In genomic region chr2:108148555-108148954, GRCh38 we compare ENCODE assay signal across 24 cellular contexts.
DNase-seq lines count a peak whose midpoint lies in the region; ATAC-seq, FAIRE-seq and TF ChIP-seq lines count a peak whose summit lies in the region.
"Had no signal": no experiment of that assay in that cellular context is flagged by ENCODE, and none has a peak within 500 bp of the region (broad histone marks: within the 10 kb centered on the region; RNA-seq: fewer than 3 reads in every experiment).

No MANE protein-coding gene starts in this region.

- H2BK120ac ChIP-seq in IMR-90 (ENCODE audit: low read depth, low read length): no peak overlapping the region

- H4K91ac ChIP-seq in IMR-90 (ENCODE audit: insufficient read depth, low read depth, low read length): no peak overlapping the region

- H2BK15ac ChIP-seq in IMR-90 (ENCODE audit: low read depth, low read length): no peak overlapping the region

- intact Hi-C loops in IMR-90 (cut with micrococcal nuclease): no loop called here

- TF ChIP-seq RAD21 in A549 (conservative IDR thresholded peaks at IDR 0.05 in 1 of 2, IDR thresholded peaks at IDR 0.05 in 1 of 2): no peak
- no peak for TF ChIP-seq RAD21 in IMR-90 (IDR thresholded peaks at IDR 0.05; ENCODE audit: low read length)
- no peak for TF ChIP-seq RAD21 in neural cell (conservative IDR thresholded peaks at IDR 0.05)

- no peak overlapping the region for H2AK5ac ChIP-seq in IMR-90 (ENCODE audit: low read depth, low read length)

- no peak overlapping the region for H2AK9ac ChIP-seq in IMR-90 (replicated peaks; ENCODE audit: low read depth, low read length, poor library complexity)

- H3K9me1 ChIP-seq in IMR-90 (ENCODE audit: insufficient read depth, low read length): no peaks in the 10 kb centered on the region

- H4K5ac ChIP-seq in IMR-90 (ENCODE audit: low read depth, low read length): no peak overlapping the region

- H3K4me2 ChIP-seq in A549: no peak overlapping the region
- H3K4me2 ChIP-seq in IMR-90 (ENCODE audit: low read depth, low read length): no peak overlapping the region
- H3K4me2 ChIP-seq in neural cell (ENCODE audit: low read length): no peak overlapping the region
- H3K4me2 ChIP-seq: BLaER1 had no signal

- H3K14ac ChIP-seq in IMR-90 (replicated peaks; ENCODE audit: low read depth, low read length): no peak overlapping the region

- no peak overlapping the region for H4K8ac ChIP-seq in IMR-90 (ENCODE audit: low read depth in 2 of 2, low read length in 2 of 2)

- no peaks in the 10 kb centered on the region for H3K9me2 ChIP-seq in neural cell (ENCODE audit: insufficient read depth, low read length)

- dilution Hi-C loops in IMR-90 (cut with HindIII; ENCODE audit: low sequenced_read_pairs, unreplicated experiment): no loop called here

- DNase-seq in A549 (ENCODE audit: low read depth in 1 of 2, low spot score in 1 of 2): no peak
- no peak for DNase-seq in IMR-90
- DNase-seq in AML-193 (lab: John Stamatoyannopoulos, UW): no peak
- DNase-seq: 8988T; BE2C; C1 segment of cervical spinal cord; CD4-positive, alpha-beta memory T cell; CD4-positive, CD25-positive, alpha-beta regulatory T cell; CD8-positive, alpha-beta memory T cell; COR-L47; DMS 273 treated with DMSO at 0.1 percent for 48 hours; DMS153; DMS53; DMS79; DND-41; EL; GDM1 had no signal

- CTCF ChIA-PET in A549 (lab: Yijun Ruan, JAX): no interaction called here
- CTCF ChIA-PET in IMR-90 (lab: Yijun Ruan, JAX): no interaction called here

- no peak overlapping the region for H3K23ac ChIP-seq in IMR-90 (ENCODE audit: low read depth, low read length)

- H4K20me1 ChIP-seq in IMR-90 (ENCODE audit: insufficient read depth, low read length) (no peaks in the 10 kb centered on the region), neural cell (ENCODE audit: insufficient read depth) (no peaks in the 10 kb centered on the region)
- H4K20me1 ChIP-seq: BLaER1 had no signal

- no peaks in the 10 kb centered on the region for H3K9me3 ChIP-seq in A549
- no peaks in the 10 kb centered on the region for H3K9me3 ChIP-seq in IMR-90 (ENCODE audit: control insufficient read depth, insufficient read depth, low read length)
- no peaks in the 10 kb centered on the region for H3K9me3 ChIP-seq in neural cell (ENCODE audit: low read length)
- H3K9me3 ChIP-seq: BE2C, BLaER1 had no signal

- H3K79me2 ChIP-seq in neural cell (replicated peaks; ENCODE audit: insufficient read depth, low read length): no peaks in the 10 kb centered on the region

- H3K4me3 ChIP-seq in A549 (no peak overlapping the region), IMR-90 (ENCODE audit: insufficient read depth, low read depth, low read length) (no peak overlapping the region), neural cell (ENCODE audit: low read length) (no peak overlapping the region)
- H3K4me3 ChIP-seq: BLaER1, GM12878 had no signal

- H2BK5ac ChIP-seq in IMR-90 (ENCODE audit: low read depth, low read length, poor library complexity, severe bottlenecking): no peak overlapping the region

- no peak overlapping the region for H3K9ac ChIP-seq in IMR-90 (ENCODE audit: low read depth, low read length)
- no peak overlapping the region for H3K9ac ChIP-seq in neural cell (ENCODE audit: low read length)
- H3K9ac ChIP-seq: BLaER1 had no signal

- H3K36me3 ChIP-seq in IMR-90 (ENCODE audit: control insufficient read depth, insufficient read depth, low read length) (no peaks in the 10 kb centered on the region), neural cell (ENCODE audit: insufficient read depth, low read length) (no peaks in the 10 kb centered on the region)
- H3K36me3 ChIP-seq: BE2C, BLaER1 had no signal

- 18% methylated on average over 6 of the region's 6 CpGs for WGBS in A549 (ENCODE audit: missing lambda C conversion rate)
- WGBS in IMR-90 (ENCODE audit: extremely low coverage in 2 of 2, insufficient read length in 1 of 2), 2 experiments: 52% methylated on average over 3 of the region's 6 CpGs; no CpG with 5 or more reads in 1 of the 2 experiments

- H3K27ac ChIP-seq in A549 (no peak overlapping the region), IMR-90 (ENCODE audit: insufficient read depth, low read length) (no peak overlapping the region), neural cell (ENCODE audit: low read length) (no peak overlapping the region)
- H3K27ac ChIP-seq: BLaER1 had no signal

- no peaks in the 10 kb centered on the region for H3K79me1 ChIP-seq in IMR-90 (ENCODE audit: low read depth in 1 of 2, low read length in 2 of 2)

- TF ChIP-seq POLR2A in A549 (IDR thresholded peaks at IDR 0.05; ENCODE audit: low read length) (no peak), IMR-90 (IDR thresholded peaks at IDR 0.05; ENCODE audit: low read depth, low read length) (no peak)

- in situ Hi-C loops in IMR-90 (cut with MboI; ENCODE audit: low sequenced_read_pairs): no loop called here

- H3K18ac ChIP-seq in IMR-90 (ENCODE audit: low read depth, low read length): no peak overlapping the region

- ATAC-seq in A549: no peak
- ATAC-seq in IMR-90 (ENCODE audit: low read depth): no peak
- ATAC-seq in GM21526 (IDR thresholded peaks at IDR 0.05; ENCODE audit: low FRiP score, unreplicated experiment): no peak
- ATAC-seq: GM12878 had no signal

- H3K27me3 ChIP-seq in IMR-90 (ENCODE audit: control insufficient read depth, insufficient read depth, low read length) (no peaks in the 10 kb centered on the region), neural cell (ENCODE audit: insufficient read depth, low read depth, low read length) (no peaks in the 10 kb centered on the region)
- H3K27me3 ChIP-seq: BE2C, BLaER1 had no signal

- TF ChIP-seq CTCF in A549 (IDR thresholded peaks at IDR 0.05): no peak
- no peak for TF ChIP-seq CTCF in IMR-90 (conservative IDR thresholded peaks at IDR 0.05; ENCODE audit: low read depth, low read length)
- TF ChIP-seq CTCF in neural cell (IDR thresholded peaks at IDR 0.05; ENCODE audit: poor library complexity, severe bottlenecking): no peak

- no peak for TF ChIP-seq EP300 in A549 (IDR thresholded peaks at IDR 0.05)
- peak; percentile 96 for TF ChIP-seq EP300 in neural cell (conservative IDR thresholded peaks at IDR 0.05; ENCODE audit: poor library complexity, severe bottlenecking)

- no peak overlapping the region for H2BK20ac ChIP-seq in IMR-90 (ENCODE audit: low read depth, low read length)

- no peaks in the 10 kb centered on the region for H3K4me1 ChIP-seq in A549
- H3K4me1 ChIP-seq in IMR-90 (ENCODE audit: control insufficient read depth, insufficient read depth, low read length): no peaks in the 10 kb centered on the region
- H3K4me1 ChIP-seq: BE2C, BLaER1 had no signal

- POLR2A ChIA-PET in A549 (lab: Yijun Ruan, JAX) (no interaction called here), IMR-90 (lab: Charles Lee; ENCODE audit: unreplicated experiment) (no interaction called here)

- no peak overlapping the region for H3K56ac ChIP-seq in IMR-90 (ENCODE audit: extremely low read depth, insufficient read depth, low read length)

- H2AFZ ChIP-seq in IMR-90 (replicated peaks; ENCODE audit: low read length, poor library complexity): no peak overlapping the region
- H2AFZ ChIP-seq in neural cell (ENCODE audit: low read depth, low read length): no peak overlapping the region

- FAIRE-seq in A549 (lab: Jason Lieb, UNC): no peak
- FAIRE-seq: A204.1, GM12878, GM12892, GM18507 had no signal

- H3F3A ChIP-seq in neural cell (ENCODE audit: insufficient read depth, low read length, poor library complexity, severe bottlenecking): no peaks in the 10 kb centered on the region

- no TSS peak for BruUV-seq in IMR-90 (replicated peaks; lab: Mats Ljungman, UMichigan)

- no peak overlapping the region for H3K4ac ChIP-seq in IMR-90 (ENCODE audit: low read depth, low read length)

TF ChIP-seq in A549, 52 proteins besides CTCF, POLR2A, EP300 and RAD21:
- TF ChIP-seq CHD4 (IDR thresholded peaks at IDR 0.05; ENCODE audit: borderline replicate concordance) (no peak), MAFK (IDR thresholded peaks at IDR 0.05; ENCODE audit: partially characterized antibody) (peak; percentile 77)

TF ChIP-seq in IMR-90, 13 proteins besides CTCF, POLR2A, EP300 and RAD21:
- no peak for TF ChIP-seq CHD1 (IDR thresholded peaks at IDR 0.05; ENCODE audit: low read depth, low read length)
- TF ChIP-seq MAFK (IDR thresholded peaks at IDR 0.05; ENCODE audit: low read depth, low read length): peak; percentile 52
TF ChIP-seq in IMR-90: peak in this region for 1.

TF ChIP-seq in neural cell, 6 proteins besides CTCF, POLR2A, EP300 and RAD21:
- TF ChIP-seq POLR2AphosphoS5 (IDR thresholded peaks at IDR 0.05) (peak; percentile 93), TAF1 (IDR thresholded peaks at IDR 0.05; ENCODE audit: low read depth) (no peak), MXI1 (conservative IDR thresholded peaks at IDR 0.05; ENCODE audit: poor library complexity, severe bottlenecking) (no peak), SMC3 (conservative IDR thresholded peaks at IDR 0.05; ENCODE audit: poor library complexity) (no peak), EZH2 (IDR thresholded peaks at IDR 0.05; ENCODE audit: borderline replicate concordance, insufficient read depth, low read length, poor library complexity, severe bottlenecking) (no peak)
- TF ChIP-seq, protein P1, sequence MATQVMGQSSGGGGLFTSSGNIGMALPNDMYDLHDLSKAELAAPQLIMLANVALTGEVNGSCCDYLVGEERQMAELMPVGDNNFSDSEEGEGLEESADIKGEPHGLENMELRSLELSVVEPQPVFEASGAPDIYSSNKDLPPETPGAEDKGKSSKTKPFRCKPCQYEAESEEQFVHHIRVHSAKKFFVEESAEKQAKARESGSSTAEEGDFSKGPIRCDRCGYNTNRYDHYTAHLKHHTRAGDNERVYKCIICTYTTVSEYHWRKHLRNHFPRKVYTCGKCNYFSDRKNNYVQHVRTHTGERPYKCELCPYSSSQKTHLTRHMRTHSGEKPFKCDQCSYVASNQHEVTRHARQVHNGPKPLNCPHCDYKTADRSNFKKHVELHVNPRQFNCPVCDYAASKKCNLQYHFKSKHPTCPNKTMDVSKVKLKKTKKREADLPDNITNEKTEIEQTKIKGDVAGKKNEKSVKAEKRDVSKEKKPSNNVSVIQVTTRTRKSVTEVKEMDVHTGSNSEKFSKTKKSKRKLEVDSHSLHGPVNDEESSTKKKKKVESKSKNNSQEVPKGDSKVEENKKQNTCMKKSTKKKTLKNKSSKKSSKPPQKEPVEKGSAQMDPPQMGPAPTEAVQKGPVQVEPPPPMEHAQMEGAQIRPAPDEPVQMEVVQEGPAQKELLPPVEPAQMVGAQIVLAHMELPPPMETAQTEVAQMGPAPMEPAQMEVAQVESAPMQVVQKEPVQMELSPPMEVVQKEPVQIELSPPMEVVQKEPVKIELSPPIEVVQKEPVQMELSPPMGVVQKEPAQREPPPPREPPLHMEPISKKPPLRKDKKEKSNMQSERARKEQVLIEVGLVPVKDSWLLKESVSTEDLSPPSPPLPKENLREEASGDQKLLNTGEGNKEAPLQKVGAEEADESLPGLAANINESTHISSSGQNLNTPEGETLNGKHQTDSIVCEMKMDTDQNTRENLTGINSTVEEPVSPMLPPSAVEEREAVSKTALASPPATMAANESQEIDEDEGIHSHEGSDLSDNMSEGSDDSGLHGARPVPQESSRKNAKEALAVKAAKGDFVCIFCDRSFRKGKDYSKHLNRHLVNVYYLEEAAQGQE (IDR thresholded peaks at IDR 0.05; ENCODE audit: borderline replicate concordance): no peak
